8 cellular contexts compared by ENCODE assay signal in genomic region chr15:74872702-74873035, GRCh38. TPM values are rescaled to one million over a fixed set of nuclear protein-coding genes. Genes with fewer than 3 reads are reported as not detected.
DNase-seq lines count a peak whose midpoint lies in the region; ATAC-seq lines count a peak whose summit lies in the region.

No MANE protein-coding gene starts in this region.

- H3K4me3 ChIP-seq in HAP-1: peak overlapping the region; percentile 100
- H3K4me3 ChIP-seq in right cardiac atrium (ENCODE audit: low read length): peak overlapping the region; percentile 47
- peak overlapping the region; percentile 42 to 73 (median 62) for H3K4me3 ChIP-seq in skin epidermis

- POLR2A ChIA-PET in activated CD4-positive, alpha-beta memory T cell treated with anti-CD3 and anti-CD28 coated beads for 36 hours (lab: Charles Lee): interaction anchor here (0.6 to 1.5 kb wide), 2 partner anchors 17 to 29 kb away, joined by 3 to 4 read pairs; no protein-coding TSS in a partner anchor

- H3K27ac Mint-ChIP-seq in activated CD4-positive, alpha-beta memory T cell treated with anti-CD3 and anti-CD28 coated beads for 36 hours: peak overlapping the region; percentile 90

- H3K4me1 Mint-ChIP-seq in activated CD4-positive, alpha-beta memory T cell treated with anti-CD3 and anti-CD28 coated beads for 36 hours (ENCODE audit: low read depth): peaks cover 51% of the 10 kb centered on the region

- H3K9me3 ChIP-seq in HAP-1: peaks cover 4% of the 10 kb centered on the region
- H3K9me3 ChIP-seq in right cardiac atrium (ENCODE audit: control insufficient read depth, low read length): no peaks in the 10 kb centered on the region

- no peaks in the 10 kb centered on the region for H3K27me3 ChIP-seq in HAP-1 (ENCODE audit: low read depth)
- H3K27me3 ChIP-seq in right cardiac atrium (ENCODE audit: control insufficient read depth, insufficient read depth): no peaks in the 10 kb centered on the region

- DNase-seq in HAP-1 (ENCODE audit: low spot score in 2 of 2) (no peak), right cardiac atrium (no peak), A172 (ENCODE audit: low spot score) (no peak), activated gamma-delta T cell (lab: John Stamatoyannopoulos, UW) (no peak), AG08396 (ENCODE audit: low spot score) (no peak)
- no peak for DNase-seq in activated CD4-positive, alpha-beta memory T cell treated with anti-CD3 and anti-CD28 coated beads for 36 hours

- H3K27ac ChIP-seq in right cardiac atrium (ENCODE audit: low read length) (peak overlapping the region; percentile 54), skin epidermis (peak overlapping the region; percentile 80 to 98 (median 93))

- WGBS in right cardiac atrium: under 1% methylated on average over 11 of the region's 11 CpGs

- in situ Hi-C loops in HAP-1 (cut with MboI; ENCODE audit: low sequenced_read_pairs): no loop called here

- H3K36me3 ChIP-seq in HAP-1 (replicated peaks): peaks cover 23% of the 10 kb centered on the region

- H3K4me1 ChIP-seq in HAP-1 (peaks cover 34% of the 10 kb centered on the region), right cardiac atrium (ENCODE audit: control insufficient read depth, insufficient read depth, low read length) (peaks cover 8% of the 10 kb centered on the region)

- intact Hi-C loops in activated CD4-positive, alpha-beta memory T cell treated with anti-CD3 and anti-CD28 coated beads for 36 hours (cut with micrococcal nuclease): loop anchor here (1.0 to 10.0 kb wide), 6 partner anchors 16 to 580 kb away; partner anchors contain the start of genes C15orf39, COX5A, FAM219B and SIN3A
- intact Hi-C loops in right cardiac atrium (cut with DNase I): no loop called here

- no peaks in the 10 kb centered on the region for H3K9me3 Mint-ChIP-seq in activated CD4-positive, alpha-beta memory T cell treated with anti-CD3 and anti-CD28 coated beads for 36 hours

- H3K36me3 Mint-ChIP-seq in activated CD4-positive, alpha-beta memory T cell treated with anti-CD3 and anti-CD28 coated beads for 36 hours: peaks cover 16% of the 10 kb centered on the region

- CTCF ChIA-PET in activated CD4-positive, alpha-beta memory T cell treated with anti-CD3 and anti-CD28 coated beads for 36 hours (lab: Charles Lee): interaction anchor here (0.6 to 4.9 kb wide), 2 partner anchors 20 to 29 kb away, joined by 3 to 35 read pairs; no protein-coding TSS in a partner anchor

- H3K27me3 Mint-ChIP-seq in activated CD4-positive, alpha-beta memory T cell treated with anti-CD3 and anti-CD28 coated beads for 36 hours: no peaks in the 10 kb centered on the region

- ATAC-seq in right cardiac atrium (no peak), GM21528 (IDR thresholded peaks at IDR 0.05; ENCODE audit: low FRiP score, unreplicated experiment) (no peak)

- H3K4me3 Mint-ChIP-seq in activated CD4-positive, alpha-beta memory T cell treated with anti-CD3 and anti-CD28 coated beads for 36 hours: peak overlapping the region; percentile 96

RNA-seq across cellular contexts. Expression of gene SCAMP2, which starts 0.5 kb away (rescaled TPM):
- 10 to 100 TPM; 77.6 to 79.5 TPM for total RNA-seq in activated CD4-positive, alpha-beta memory T cell treated with anti-CD3 and anti-CD28 coated beads for 36 hours
- 10 to 100 TPM; 52.2 to 67.1 (median 61.7) TPM for total RNA-seq in right cardiac atrium
- 36.1 TPM for polyA plus RNA-seq in right cardiac atrium
- total RNA-seq in A172 (2014; rRNA removed; shearing (Covaris generic)): 36.1 and 39.7 TPM in 2 replicates

RNA-seq across cellular contexts. Expression of gene MPI, which starts 17.2 kb away (rescaled TPM):
- 10 to 100 TPM; 56.4 to 60.0 TPM for total RNA-seq in activated CD4-positive, alpha-beta memory T cell treated with anti-CD3 and anti-CD28 coated beads for 36 hours
- 10 to 100 TPM; 39.1 to 59.8 (median 47.7) TPM for total RNA-seq in right cardiac atrium
- 47.9 TPM for polyA plus RNA-seq in right cardiac atrium
- 48.5 and 50.3 TPM in 2 replicates for total RNA-seq in A172 (2014; rRNA removed; shearing (Covaris generic))

RNA-seq across cellular contexts. Expression of gene ULK3, which starts 29.7 kb away (rescaled TPM):
- total RNA-seq in activated CD4-positive, alpha-beta memory T cell treated with anti-CD3 and anti-CD28 coated beads for 36 hours: 10 to 100 TPM; 51.4 to 57.6 TPM
- total RNA-seq in right cardiac atrium: 10 to 100 TPM; 34.9 to 49.3 (median 45.9) TPM
- 35.0 TPM for polyA plus RNA-seq in right cardiac atrium
- total RNA-seq in A172 (2014; rRNA removed; shearing (Covaris generic)): 35.9 and 40.1 TPM in 2 replicates

RNA-seq across cellular contexts. Expression of gene FAM219B, which starts 34.0 kb away (rescaled TPM):
- total RNA-seq in activated CD4-positive, alpha-beta memory T cell treated with anti-CD3 and anti-CD28 coated beads for 36 hours: 10 to 100 TPM; 63.0 to 70.1 TPM
- total RNA-seq in right cardiac atrium: 100 to 1,000 TPM; 108 to 128 (median 121) TPM
- polyA plus RNA-seq in right cardiac atrium: 44.9 TPM
- total RNA-seq in A172 (2014; rRNA removed; shearing (Covaris generic)): 26.6 and 28.6 TPM in 2 replicates

RNA-seq across cellular contexts. Expression of gene CPLX3, which starts 46.2 kb away (rescaled TPM):
- not detected for total RNA-seq in activated CD4-positive, alpha-beta memory T cell treated with anti-CD3 and anti-CD28 coated beads for 36 hours
- total RNA-seq in right cardiac atrium: 10 to 100 TPM; 13.0 to 31.0 (median 20.9) TPM
- polyA plus RNA-seq in right cardiac atrium: 13.3 TPM
- total RNA-seq in A172 (2014; rRNA removed; shearing (Covaris generic)): not detected in 2 replicates

Comparison
In these comparisons a context has a peak if more than half of its experiments do, and no peak if none do; other contexts are left out.
1. H3K4me3 ChIP-seq: peak in every context shown above with its lines; median percentile 100 in HAP-1; 62 in skin epidermis; 47 in right cardiac atrium.